Comparison of ENCODE assay signal across 11 cellular contexts in the genomic region with DNA sequence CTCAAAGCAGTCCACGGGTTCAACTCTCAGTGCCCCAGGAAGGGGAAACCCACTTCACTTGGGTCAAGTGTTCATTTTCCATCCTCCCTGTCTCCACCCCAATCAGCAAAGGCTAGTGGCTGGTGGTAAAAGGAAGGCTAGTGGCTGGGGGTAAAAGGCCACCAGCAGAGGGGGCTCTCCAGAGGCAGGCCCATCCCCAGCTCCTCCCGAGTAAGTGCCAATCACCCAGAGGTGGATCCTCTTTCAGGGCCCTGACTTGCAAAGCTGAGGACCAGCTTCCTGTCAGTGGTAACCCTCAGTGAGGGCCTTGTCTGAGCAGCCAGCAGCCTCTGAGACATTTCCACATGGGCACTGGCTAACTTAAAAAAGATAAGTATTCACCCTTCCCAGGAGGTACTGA. TPM values are rescaled to one million over a fixed set of nuclear protein-coding genes. Genes with fewer than 3 reads are reported as not detected.
DNase-seq lines count a peak whose midpoint lies in the region; TF ChIP-seq lines count a peak whose summit lies in the region.
"Had no signal": no experiment of that assay in that cellular context is flagged by ENCODE, and none has a peak within 500 bp of the region (broad histone marks: within the 10 kb centered on the region; RNA-seq: fewer than 3 reads in every experiment).

No MANE protein-coding gene starts in this region.

- no peak overlapping the region for H3K9ac ChIP-seq in endodermal cell (ENCODE audit: extremely low read depth, low read length, poor library complexity, severe bottlenecking)

- H3K4me1 Mint-ChIP-seq in endodermal cell = peaks cover 7% of the 10 kb centered on the region
- H3K4me1 Mint-ChIP-seq: brain had no signal

- peaks cover 47% of the 10 kb centered on the region for H3K36me3 ChIP-seq in endodermal cell (ENCODE audit: control insufficient read depth, insufficient read depth, low read length)

- intact Hi-C loops in cardiac septum (cut with DNase I) = no loop called here

- H3K27ac Mint-ChIP-seq in endodermal cell = no peak overlapping the region
- H3K27ac Mint-ChIP-seq: brain had no signal

- H3K27ac ChIP-seq in 22Rv1 (no peak overlapping the region), endodermal cell (ENCODE audit: low read depth, low read length) (no peak overlapping the region)

- H3K4me3 Mint-ChIP-seq in endodermal cell = no peak overlapping the region
- H3K4me3 Mint-ChIP-seq: brain, nephron progenitor cell had no signal

- WGBS in endodermal cell (ENCODE audit: insufficient coverage in 1 of 2, insufficient read length in 1 of 2), 2 experiments = 81 to 89% methylated on average over 1 to 2 of the region's 2 CpGs

- H3K9me3 Mint-ChIP-seq in endodermal cell = peaks cover 13% of the 10 kb centered on the region

- H3K36me3 Mint-ChIP-seq in endodermal cell (ENCODE audit: low read depth) = peaks cover 59% of the 10 kb centered on the region

- peak; percentile 42 for TF ChIP-seq CTCF in 22Rv1 (IDR thresholded peaks at IDR 0.05)
- peak; percentile 41; the same call in 1 of the 2 replicates for TF ChIP-seq CTCF in GM12874 (IDR thresholded peaks at IDR 0.05; ENCODE audit: insufficient read depth, low read depth, low read length)
- peak; percentile 70 for TF ChIP-seq CTCF in endodermal cell (conservative IDR thresholded peaks at IDR 0.05)

- peak; percentile 26 for DNase-seq in OCI-M1 (lab: John Stamatoyannopoulos, UW)
- DNase-seq in endodermal cell = peak; percentile 88
- no peak for DNase-seq in NCI-H2081 (lab: John Stamatoyannopoulos, UW)
- no peak for DNase-seq in stimulated activated CD4-positive, alpha-beta T cell treated with anti-CD3 and anti-CD28 coated beads, Interleukin-4, amount 100 ng/mL, for 24 hours
- DNase-seq in cardiac septum (ENCODE audit: low spot score) = no peak
- DNase-seq in effector CD8-positive, alpha-beta T cell (lab: John Stamatoyannopoulos, UW) = no peak
- DNase-seq: NCI-H187, nephron progenitor cell had no signal

- H3K4me1 ChIP-seq in endodermal cell (ENCODE audit: control insufficient read depth, insufficient read depth, low read length) = no peaks in the 10 kb centered on the region

- no peaks in the 10 kb centered on the region for H3K27me3 ChIP-seq in endodermal cell (ENCODE audit: control insufficient read depth, insufficient read depth, low read length, poor library complexity, severe bottlenecking)

- H3K4me3 ChIP-seq in endodermal cell (ENCODE audit: low read length) = no peak overlapping the region

- peaks cover 19% of the 10 kb centered on the region for H3K9me3 ChIP-seq in endodermal cell (ENCODE audit: control insufficient read depth, low read length)

- no peaks in the 10 kb centered on the region for H3K27me3 Mint-ChIP-seq in endodermal cell (ENCODE audit: insufficient read depth)
- H3K27me3 Mint-ChIP-seq: brain had no signal

RNA-seq across cellular contexts. Expression of a gene that starts 22.0 kb away (rescaled TPM):
- total RNA-seq in endodermal cell (1,000 to 10,000 TPM; 2,192 to 2,586 TPM), cardiac septum (3,215 TPM)
- polyA plus RNA-seq in endodermal cell (2013, experiment 1 of 2) = 1,898 TPM
- 1,873 TPM for polyA plus RNA-seq in endodermal cell (2013, experiment 2 of 2)

RNA-seq across cellular contexts. Expression of a gene that starts 55.2 kb away (rescaled TPM):
- total RNA-seq in endodermal cell (10 to 100 TPM in 1 of 2 donors, 1 to 10 TPM in 1; 9.9 to 12.4 TPM), cardiac septum (83.4 TPM)
- polyA plus RNA-seq in endodermal cell (2013, experiment 1 of 2) = 7.4 TPM
- 6.5 TPM for polyA plus RNA-seq in endodermal cell (2013, experiment 2 of 2)

Comparison
In these comparisons a context has a peak if more than half of its experiments do, and no peak if none do; other contexts are left out.
1. DNase-seq: peak in OCI-M1 (single experiment) and endodermal cell (single experiment); none in NCI-H2081 (0 of 2), stimulated activated CD4-positive, alpha-beta T cell treated with anti-CD3 and anti-CD28 coated beads, Interleukin-4, amount 100 ng/mL, for 24 hours (single experiment), cardiac septum (single experiment) and effector CD8-positive, alpha-beta T cell (single experiment).
2. Peak in every context shown above with its lines, with median percentiles within 50 percentile points of each other: CTCF ChIP-seq.